Comparison of ENCODE assay signal across 8 cellular contexts in genomic region chr12:89880695-89881350, GRCh38.
DNase-seq lines count a peak whose midpoint lies in the region; ATAC-seq and TF ChIP-seq lines count a peak whose summit lies in the region.

No MANE protein-coding gene starts in this region.

- DNase-seq in CD4-positive, CD25-positive, alpha-beta regulatory T cell = peak; percentile 33 to 94 (median 78)
- peak; percentile 29 for DNase-seq in activated CD8-positive, alpha-beta memory T cell treated with anti-CD3 and anti-CD28 coated beads, Interleukin-2, amount 50 U/mL, for 4 hours
- peak in 1 of 2 donors; percentile 63 for DNase-seq in stimulated activated effector memory CD8-positive, alpha-beta T cell treated with anti-CD3 and anti-CD28 coated beads, Interleukin-12 subunit alpha, Interleukin-12 subunit beta, amount 100 ng/mL, for 72 hours (ENCODE audit: low spot score in 2 of 2)
- DNase-seq in breast epithelium (ENCODE audit: low spot score in 2 of 2) = no peak
- no peak for DNase-seq in KG1 (lab: John Stamatoyannopoulos, UW)
- no peak for DNase-seq in posterior cingulate gyrus

- peak; percentile 98 to 100 for ATAC-seq in CD4-positive, CD25-positive, alpha-beta regulatory T cell (ENCODE audit: low read depth in 2 of 2)
- peak; percentile 93 for ATAC-seq in GM19395 (IDR thresholded peaks at IDR 0.05; ENCODE audit: unreplicated experiment)
- peak; percentile 94 for ATAC-seq in HG03342 (IDR thresholded peaks at IDR 0.05; ENCODE audit: unreplicated experiment)
- peak; percentile 97 for ATAC-seq in stimulated activated effector memory CD8-positive, alpha-beta T cell treated with anti-CD3 and anti-CD28 coated beads, Interleukin-12 subunit alpha, Interleukin-12 subunit beta, amount 100 ng/mL, for 72 hours

- no peaks in the 10 kb centered on the region for H3K27me3 ChIP-seq in CD4-positive, CD25-positive, alpha-beta regulatory T cell (ENCODE audit: control insufficient read depth, insufficient read depth, low read length)
- no peaks in the 10 kb centered on the region for H3K27me3 ChIP-seq in breast epithelium

- H3K27ac ChIP-seq in CD4-positive, CD25-positive, alpha-beta regulatory T cell (ENCODE audit: insufficient read depth, low read length, poor library complexity, severe bottlenecking) = peak overlapping the region; percentile 82
- H3K27ac ChIP-seq in breast epithelium = no peak overlapping the region

- no peaks in the 10 kb centered on the region for H3K27me3 Mint-ChIP-seq in CD4-positive, CD25-positive, alpha-beta regulatory T cell

- peak overlapping the region; percentile 58 for H3K4me3 ChIP-seq in CD4-positive, CD25-positive, alpha-beta regulatory T cell (ENCODE audit: low read depth, low read length)
- no peak overlapping the region for H3K4me3 ChIP-seq in breast epithelium

- no peaks in the 10 kb centered on the region for H3K9me3 ChIP-seq in CD4-positive, CD25-positive, alpha-beta regulatory T cell (ENCODE audit: control insufficient read depth in 2 of 2, low read length in 2 of 2)
- no peaks in the 10 kb centered on the region for H3K9me3 ChIP-seq in breast epithelium

- H3K27ac Mint-ChIP-seq in CD4-positive, CD25-positive, alpha-beta regulatory T cell = peak overlapping the region; percentile 91 to 94 (median 94)
- H3K27ac Mint-ChIP-seq in stimulated activated effector memory CD8-positive, alpha-beta T cell treated with anti-CD3 and anti-CD28 coated beads, Interleukin-12 subunit alpha, Interleukin-12 subunit beta, amount 100 ng/mL, for 72 hours = peak overlapping the region; percentile 84

- TF ChIP-seq POLR2A in breast epithelium (IDR thresholded peaks at IDR 0.05) = no peak

- intact Hi-C loops in breast epithelium (cut with DNase I; ENCODE audit: low total_unique reads) = no loop called here
- intact Hi-C loops in posterior cingulate gyrus (cut with DNase I) = no loop called here

- no peaks in the 10 kb centered on the region for H3K36me3 ChIP-seq in CD4-positive, CD25-positive, alpha-beta regulatory T cell (ENCODE audit: control insufficient read depth, insufficient read depth, low read length)
- no peaks in the 10 kb centered on the region for H3K36me3 ChIP-seq in breast epithelium

- H3K36me3 Mint-ChIP-seq in CD4-positive, CD25-positive, alpha-beta regulatory T cell = no peaks in the 10 kb centered on the region
- H3K36me3 Mint-ChIP-seq in stimulated activated effector memory CD8-positive, alpha-beta T cell treated with anti-CD3 and anti-CD28 coated beads, Interleukin-12 subunit alpha, Interleukin-12 subunit beta, amount 100 ng/mL, for 72 hours = no peaks in the 10 kb centered on the region

- peaks cover 0 to 6% (median 0%) of the 10 kb centered on the region in 7 donors for H3K9me3 Mint-ChIP-seq in CD4-positive, CD25-positive, alpha-beta regulatory T cell
- no peaks in the 10 kb centered on the region for H3K9me3 Mint-ChIP-seq in stimulated activated effector memory CD8-positive, alpha-beta T cell treated with anti-CD3 and anti-CD28 coated beads, Interleukin-12 subunit alpha, Interleukin-12 subunit beta, amount 100 ng/mL, for 72 hours

- H3K4me1 ChIP-seq in CD4-positive, CD25-positive, alpha-beta regulatory T cell (ENCODE audit: control insufficient read depth, insufficient read depth, low read length, poor library complexity, severe bottlenecking) = peaks cover 43% of the 10 kb centered on the region
- no peaks in the 10 kb centered on the region for H3K4me1 ChIP-seq in breast epithelium

- TF ChIP-seq CTCF in breast epithelium (IDR thresholded peaks at IDR 0.05) = no peak

- H3K4me3 Mint-ChIP-seq in CD4-positive, CD25-positive, alpha-beta regulatory T cell = peak overlapping the region; percentile 2 to 65 (median 54)
- peak overlapping the region; percentile 41 for H3K4me3 Mint-ChIP-seq in stimulated activated effector memory CD8-positive, alpha-beta T cell treated with anti-CD3 and anti-CD28 coated beads, Interleukin-12 subunit alpha, Interleukin-12 subunit beta, amount 100 ng/mL, for 72 hours

- peaks cover 9 to 65% (median 55%) of the 10 kb centered on the region in 4 donors for H3K4me1 Mint-ChIP-seq in CD4-positive, CD25-positive, alpha-beta regulatory T cell
- H3K4me1 Mint-ChIP-seq in stimulated activated effector memory CD8-positive, alpha-beta T cell treated with anti-CD3 and anti-CD28 coated beads, Interleukin-12 subunit alpha, Interleukin-12 subunit beta, amount 100 ng/mL, for 72 hours = peaks cover 27% of the 10 kb centered on the region

Comparison
In these comparisons a context has a peak if more than half of its experiments do, and no peak if none do; other contexts are left out.
1. DNase-seq: peak in CD4-positive, CD25-positive, alpha-beta regulatory T cell (3 of 3) and activated CD8-positive, alpha-beta memory T cell treated with anti-CD3 and anti-CD28 coated beads, Interleukin-2, amount 50 U/mL, for 4 hours (single experiment); none in breast epithelium (0 of 2), KG1 (single experiment) and posterior cingulate gyrus (0 of 10).
2. Peak in every context shown above with its lines, with median percentiles within 50 percentile points of each other: ATAC-seq.